ENCODE assay signal across 8 cellular contexts in genomic region chr2:73070651-73071451, GRCh38. TPM values are rescaled to one million over a fixed set of nuclear protein-coding genes. Genes with fewer than 3 reads are reported as not detected.
A peak's percentile ranks its signal among the peaks of the same experiment; 100 is the strongest.
DNase-seq lines count a peak whose midpoint lies in the region; ATAC-seq and TF ChIP-seq lines count a peak whose summit lies in the region.

No MANE protein-coding gene starts in this region.

- under 1% methylated on average over 91 of the region's 91 CpGs for WGBS in HUES64

- H3F3A ChIP-seq in OCI-LY1 (ENCODE audit: insufficient read depth, low read length), result no peaks in the 10 kb centered on the region

- peaks cover 18% of the 10 kb centered on the region; the same call in 1 of the 2 replicates for H3K4me1 ChIP-seq in HUES64 (ENCODE audit: insufficient read depth, low read length)
- peaks cover 21% of the 10 kb centered on the region for H3K4me1 ChIP-seq in OCI-LY1 (ENCODE audit: insufficient read depth, low read length, severe bottlenecking)
- H3K4me1 ChIP-seq in mononuclear cell (ENCODE audit: insufficient read depth, low read length), result peaks cover 36% of the 10 kb centered on the region

- no peaks in the 10 kb centered on the region for H4K20me1 ChIP-seq in OCI-LY1 (ENCODE audit: insufficient read depth, low read length)

- H3K4me3 ChIP-seq in HUES64 (ENCODE audit: low read length), result peak overlapping the region; percentile 85
- peak overlapping the region; percentile 93 for H3K4me3 ChIP-seq in OCI-LY1 (ENCODE audit: low read depth, low read length, poor library complexity, severe bottlenecking)
- peak overlapping the region; percentile 81 for H3K4me3 ChIP-seq in epithelial cell of esophagus (ENCODE audit: low read length)
- H3K4me3 ChIP-seq in mononuclear cell (ENCODE audit: low read length), result peak overlapping the region; percentile 91

- H3K4me2 ChIP-seq in OCI-LY1 (ENCODE audit: low read length), result peak overlapping the region; percentile 97

- H3K27ac ChIP-seq in HUES64 (ENCODE audit: low read depth, low read length) (peak overlapping the region; percentile 90), OCI-LY1 (ENCODE audit: low read depth, low read length, poor library complexity, severe bottlenecking) (no peak overlapping the region)

- H3K79me2 ChIP-seq in OCI-LY1 (ENCODE audit: insufficient read depth, low read length), result no peaks in the 10 kb centered on the region

- TF ChIP-seq CTCF in OCI-LY1 (IDR thresholded peaks at IDR 0.05; ENCODE audit: low read length) (no peak), epithelial cell of esophagus (IDR thresholded peaks at IDR 0.05; ENCODE audit: insufficient read depth, low read depth, low read length, missing control alignments) (no peak)

- H3K9me3 ChIP-seq in HUES64 (ENCODE audit: insufficient read depth, low read depth, low read length) (no peaks in the 10 kb centered on the region), OCI-LY1 (ENCODE audit: low read length) (no peaks in the 10 kb centered on the region), mononuclear cell (ENCODE audit: low read depth, low read length) (no peaks in the 10 kb centered on the region)

- ATAC-seq in GM21526 (IDR thresholded peaks at IDR 0.05; ENCODE audit: low FRiP score, unreplicated experiment), result peak; percentile 92

- H3K9ac ChIP-seq in HUES64 (ENCODE audit: low read depth, low read length) (peak overlapping the region; percentile 88), OCI-LY1 (ENCODE audit: low read length) (peak overlapping the region; percentile 81)

- no peaks in the 10 kb centered on the region for H3K27me3 ChIP-seq in HUES64 (ENCODE audit: insufficient read depth, low read length)
- no peaks in the 10 kb centered on the region; the same call in 1 of the 2 replicates for H3K27me3 ChIP-seq in OCI-LY1 (ENCODE audit: insufficient read depth, low read length)
- no peaks in the 10 kb centered on the region for H3K27me3 ChIP-seq in mononuclear cell (ENCODE audit: insufficient read depth, low read length)

- no peak overlapping the region for H2AFZ ChIP-seq in OCI-LY1 (ENCODE audit: low read length)

- DNase-seq in D341Med (ENCODE audit: low spot score) (peak; percentile 99), activated T-cell treated with anti-CD3 and anti-CD28 coated beads for 1 hour (ENCODE audit: low read depth) (peak; percentile 93), epithelial cell of esophagus (ENCODE audit: low read depth) (peak; percentile 94)
- DNase-seq in stimulated activated CD8-positive, alpha-beta memory T cell treated with anti-CD3 and anti-CD28 coated beads, Interleukin-2, amount 100 ng/mL, for 1 hour (ENCODE audit: low read depth in 2 of 2), result peak; percentile 92 to 93

- H3K9me2 ChIP-seq in OCI-LY1 (ENCODE audit: low read depth, low read length), result no peaks in the 10 kb centered on the region

- H3K36me3 ChIP-seq in HUES64 (ENCODE audit: insufficient read depth, low read length) (no peaks in the 10 kb centered on the region), OCI-LY1 (ENCODE audit: insufficient read depth, low read length) (no peaks in the 10 kb centered on the region)

RNA-seq across cellular contexts. Expression of gene SFXN5, which starts 0.7 kb away (rescaled TPM):
- 17.9 TPM for polyA plus RNA-seq in HUES64 (2013, experiment 1 of 2)
- 13.3 TPM for polyA plus RNA-seq in HUES64 (2013, experiment 2 of 2)
- total RNA-seq in mononuclear cell, result 8.9 TPM

RNA-seq across cellular contexts. Expression of gene RAB11FIP5, which starts 41.9 kb away (rescaled TPM):
- polyA plus RNA-seq in HUES64 (2013, experiment 1 of 2), result 3.7 TPM
- 6.0 TPM for polyA plus RNA-seq in HUES64 (2013, experiment 2 of 2)
- 14.5 TPM for total RNA-seq in mononuclear cell
